In genomic region chr3:158801696-158802398, GRCh38 we compare ENCODE assay signal across 8 cellular contexts. TPM values are rescaled to one million over a fixed set of nuclear protein-coding genes. Genes with fewer than 3 reads are reported as not detected.
A peak's percentile ranks its signal among the peaks of the same experiment; 100 is the strongest.
DNase-seq lines count a peak whose midpoint lies in the region; ATAC-seq and TF ChIP-seq lines count a peak whose summit lies in the region.

MFSD1 (plus strand) TSS chr3:158802054; CDS start chr3:158802153, 99 bp downstream.

- CTCF ChIA-PET in RWPE1 (lab: Yijun Ruan, JAX) = interaction anchor here (0.6 to 1.5 kb wide), 5 partner anchors 12 to 1671 kb away, joined by 3 to 5 read pairs (median 4); partner anchors contain the start of gene LXN
- CTCF ChIA-PET in naive thymus-derived CD4-positive, alpha-beta T cell (lab: Charles Lee) = interaction anchor here (0.8 to 2.3 kb wide), 6 partner anchors 10 to 158 kb away, joined by 3 to 19 read pairs (median 4); partner anchors contain the start of gene GFM1

- peak; percentile 98 for ATAC-seq in activated T-helper 17 cell treated with anti-CD3 and anti-CD28 coated beads, Interleukin-2, amount 50 U/mL, for 72 hours (replicated peaks)
- ATAC-seq in naive thymus-derived CD4-positive, alpha-beta T cell = peak; percentile 94
- peak; percentile 96 to 98 for ATAC-seq in stimulated activated naive B cell treated with anti-CD40 and anti-IgM and Interleukin-4, amounts not matched to agents 10 μg/mL and 1 μg/mL and 100 μg/mL, for 72 hours (replicated peaks)

- H3K79me2 ChIP-seq in fibroblast of lung (ENCODE audit: control insufficient read depth, insufficient read depth, low read length) = peaks cover 22% of the 10 kb centered on the region

- H2AFZ ChIP-seq in fibroblast of lung (ENCODE audit: low read length) = peak within 1 kb of the TSS; percentile 37

- H3K4me2 ChIP-seq in fibroblast of lung (ENCODE audit: extremely low read depth, insufficient read depth, low read length) = peak within 1 kb of the TSS; percentile 88

- H3K4me3 Mint-ChIP-seq in activated T-helper 17 cell treated with anti-CD3 and anti-CD28 coated beads, Interleukin-2, amount 50 U/mL, for 72 hours = peak within 1 kb of the TSS; percentile 85
- H3K4me3 Mint-ChIP-seq in naive thymus-derived CD4-positive, alpha-beta T cell = peak within 1 kb of the TSS; percentile 84 to 93 (median 90)
- peak within 1 kb of the TSS; percentile 89 to 90 for H3K4me3 Mint-ChIP-seq in stimulated activated naive B cell treated with anti-CD40 and anti-IgM and Interleukin-4, amounts not matched to agents 10 μg/mL and 1 μg/mL and 100 μg/mL, for 72 hours

- H3K36me3 Mint-ChIP-seq in activated T-helper 17 cell treated with anti-CD3 and anti-CD28 coated beads, Interleukin-2, amount 50 U/mL, for 72 hours (ENCODE audit: low read depth) = peaks cover 19% of the 10 kb centered on the region
- H3K36me3 Mint-ChIP-seq in naive thymus-derived CD4-positive, alpha-beta T cell = peaks cover 0 to 16% (median 12%) of the 10 kb centered on the region in 5 donors
- peaks cover 9 to 11% of the 10 kb centered on the region in 2 donors for H3K36me3 Mint-ChIP-seq in stimulated activated naive B cell treated with anti-CD40 and anti-IgM and Interleukin-4, amounts not matched to agents 10 μg/mL and 1 μg/mL and 100 μg/mL, for 72 hours

- peak within 1 kb of the TSS; percentile 78 for H3K9ac ChIP-seq in fibroblast of lung (ENCODE audit: insufficient read depth, low read length)

- H3K9me3 Mint-ChIP-seq in activated T-helper 17 cell treated with anti-CD3 and anti-CD28 coated beads, Interleukin-2, amount 50 U/mL, for 72 hours = no peaks in the 10 kb centered on the region
- no peaks in the 10 kb centered on the region for H3K9me3 Mint-ChIP-seq in naive thymus-derived CD4-positive, alpha-beta T cell
- H3K9me3 Mint-ChIP-seq in stimulated activated naive B cell treated with anti-CD40 and anti-IgM and Interleukin-4, amounts not matched to agents 10 μg/mL and 1 μg/mL and 100 μg/mL, for 72 hours = no peaks in the 10 kb centered on the region

- H3K36me3 ChIP-seq in fibroblast of lung (ENCODE audit: control insufficient read depth, insufficient read depth, low read length) = no peaks in the 10 kb centered on the region
- peaks cover 0 to 3% (median 0%) of the 10 kb centered on the region in 3 experiments for H3K36me3 ChIP-seq in naive thymus-derived CD4-positive, alpha-beta T cell (ENCODE audit: control insufficient read depth in 2 of 3, insufficient read depth in 3 of 3, low read length in 3 of 3)

- H3K27ac ChIP-seq in RWPE1 (peak within 1 kb of the TSS; percentile 74), fibroblast of lung (ENCODE audit: insufficient read depth, low read length) (peak within 1 kb of the TSS; percentile 64)
- H3K27ac ChIP-seq in naive thymus-derived CD4-positive, alpha-beta T cell (ENCODE audit: low read depth, low read length) = peak within 1 kb of the TSS; percentile 76

- H3K27me3 Mint-ChIP-seq in activated T-helper 17 cell treated with anti-CD3 and anti-CD28 coated beads, Interleukin-2, amount 50 U/mL, for 72 hours = no peaks in the 10 kb centered on the region
- H3K27me3 Mint-ChIP-seq in naive thymus-derived CD4-positive, alpha-beta T cell = peaks cover 0 to 24% (median 0%) of the 10 kb centered on the region in 5 donors
- H3K27me3 Mint-ChIP-seq in stimulated activated naive B cell treated with anti-CD40 and anti-IgM and Interleukin-4, amounts not matched to agents 10 μg/mL and 1 μg/mL and 100 μg/mL, for 72 hours = no peaks in the 10 kb centered on the region

- peak within 1 kb of the TSS; percentile 74 to 97 (median 90) for H3K4me3 ChIP-seq in fibroblast of lung (replicated peaks in 1 of 4; ENCODE audit: control extremely low read depth in 1 of 4, insufficient read depth in 1 of 4, low read depth in 3 of 4, low read length in 4 of 4)
- peak within 1 kb of the TSS; percentile 88 for H3K4me3 ChIP-seq in naive thymus-derived CD4-positive, alpha-beta T cell (ENCODE audit: low read length)

- TF ChIP-seq CTCF in RWPE1 (conservative IDR thresholded peaks at IDR 0.05; ENCODE audit: low read depth) (no peak), fibroblast of lung (conservative IDR thresholded peaks at IDR 0.05 in 1 of 2, IDR thresholded peaks at IDR 0.05 in 1 of 2; ENCODE audit: low read depth in 1 of 2, low read length in 2 of 2) (no peak)

- H3K9me3 ChIP-seq in fibroblast of lung (ENCODE audit: control insufficient read depth, insufficient read depth, low read depth, low read length) = no peaks in the 10 kb centered on the region
- H3K9me3 ChIP-seq in naive thymus-derived CD4-positive, alpha-beta T cell (ENCODE audit: control insufficient read depth in 2 of 3, low read length in 3 of 3) = no peaks in the 10 kb centered on the region

- intact Hi-C loops in naive thymus-derived CD4-positive, alpha-beta T cell (cut with micrococcal nuclease) = loop anchor here (1.0 to 10.0 kb wide), 14 partner anchors 7 to 1953 kb away; partner anchors contain the start of genes IFT80 (in 2 of the 2), LXN (in 2 of the 2), SMC4 (in 2 of the 2) and CCNL1 (in 1 of the 2)

- peak within 1 kb of the TSS; percentile 93 for H3K27ac Mint-ChIP-seq in activated T-helper 17 cell treated with anti-CD3 and anti-CD28 coated beads, Interleukin-2, amount 50 U/mL, for 72 hours
- peak within 1 kb of the TSS; percentile 58 to 98 (median 92) for H3K27ac Mint-ChIP-seq in naive thymus-derived CD4-positive, alpha-beta T cell
- peak within 1 kb of the TSS; percentile 96 for H3K27ac Mint-ChIP-seq in stimulated activated naive B cell treated with anti-CD40 and anti-IgM and Interleukin-4, amounts not matched to agents 10 μg/mL and 1 μg/mL and 100 μg/mL, for 72 hours

- H3K4me1 Mint-ChIP-seq in activated T-helper 17 cell treated with anti-CD3 and anti-CD28 coated beads, Interleukin-2, amount 50 U/mL, for 72 hours = peaks cover 19% of the 10 kb centered on the region
- H3K4me1 Mint-ChIP-seq in naive thymus-derived CD4-positive, alpha-beta T cell = peaks cover 24 to 50% (median 43%) of the 10 kb centered on the region in 7 donors
- H3K4me1 Mint-ChIP-seq in stimulated activated naive B cell treated with anti-CD40 and anti-IgM and Interleukin-4, amounts not matched to agents 10 μg/mL and 1 μg/mL and 100 μg/mL, for 72 hours = peaks cover 20 to 31% of the 10 kb centered on the region in 2 donors

- POLR2A ChIA-PET in RWPE1 (lab: Yijun Ruan, JAX; ENCODE audit: low non-redundant PET) = interaction anchor here (0.8 kb wide), 1 partner anchor 12 kb away, joined by 9 read pairs; no protein-coding TSS in a partner anchor
- POLR2A ChIA-PET in naive thymus-derived CD4-positive, alpha-beta T cell (lab: Charles Lee) = interaction anchor here (0.5 to 1.8 kb wide), 7 partner anchors 9 to 1627 kb away, joined by 3 to 17 read pairs (median 4); partner anchors contain the start of gene GFM1

- peaks cover 3% of the 10 kb centered on the region for H3K4me1 ChIP-seq in fibroblast of lung (ENCODE audit: control insufficient read depth, extremely low read depth, insufficient read depth, low read length)
- H3K4me1 ChIP-seq in naive thymus-derived CD4-positive, alpha-beta T cell (ENCODE audit: control insufficient read depth in 2 of 2, insufficient read depth in 2 of 2, low read length in 2 of 2) = peaks cover 9 to 11% of the 10 kb centered on the region in 2 donors

- peak; percentile 94 for DNase-seq in EH (ENCODE audit: low read depth)
- DNase-seq in H4 (ENCODE audit: low spot score) = peak; percentile 92
- DNase-seq in LoVo (ENCODE audit: low spot score) = peak; percentile 90
- DNase-seq in RWPE1 (ENCODE audit: low spot score) = peak; percentile 91
- DNase-seq in fibroblast of lung (ENCODE audit: low read depth in 2 of 2) = peak; percentile 93
- peak; percentile 73 to 91 (median 83) for DNase-seq in naive thymus-derived CD4-positive, alpha-beta T cell
- DNase-seq in stimulated activated naive B cell treated with anti-CD40 and anti-IgM and Interleukin-4, amounts not matched to agents 10 μg/mL and 1 μg/mL and 100 μg/mL, for 72 hours = peak; percentile 87

- H3K27me3 ChIP-seq in fibroblast of lung (ENCODE audit: control insufficient read depth, insufficient read depth, low read length) = no peaks in the 10 kb centered on the region
- no peaks in the 10 kb centered on the region for H3K27me3 ChIP-seq in naive thymus-derived CD4-positive, alpha-beta T cell (ENCODE audit: control insufficient read depth in 2 of 2, insufficient read depth in 2 of 2, low read length in 2 of 2)

- no peaks in the 10 kb centered on the region for H4K20me1 ChIP-seq in fibroblast of lung (ENCODE audit: control insufficient read depth, extremely low read depth, insufficient read depth, low read length)

RNA-seq across cellular contexts. Expression of gene MFSD1, which starts in this region (rescaled TPM):
- 169 and 173 TPM in 2 replicates for total RNA-seq in H4 (2014; rRNA removed; shearing (Covaris generic))
- total RNA-seq in activated T-helper 17 cell treated with anti-CD3 and anti-CD28 coated beads, Interleukin-2, amount 50 U/mL, for 72 hours = 10 to 100 TPM; 14.8 to 28.3 TPM
- 117 and 159 TPM in 2 replicates for total RNA-seq in fibroblast of lung
- 103 and 127 TPM in 2 replicates for polyA plus RNA-seq in fibroblast of lung
- polyA plus RNA-seq in fibroblast of lung (2012) = 55.0 and 85.8 TPM in 2 replicates
- polyA minus RNA-seq in fibroblast of lung (ENCODE audit: low replicate concordance) = 47.7 and 99.9 TPM in 2 replicates
- 10 to 100 TPM; 24.6 to 66.0 (median 31.1) TPM for total RNA-seq in naive thymus-derived CD4-positive, alpha-beta T cell
- 10 to 100 TPM; 52.9 to 54.6 TPM for polyA plus RNA-seq in naive thymus-derived CD4-positive, alpha-beta T cell

Comparison
In these comparisons a context has a peak if more than half of its experiments do, and no peak if none do; other contexts are left out.
1. Peak in every context shown above with its lines: DNase-seq, ATAC-seq, H3K4me3 ChIP-seq and H3K27ac ChIP-seq.